8 cellular contexts compared by ENCODE assay signal in the genomic region with DNA sequence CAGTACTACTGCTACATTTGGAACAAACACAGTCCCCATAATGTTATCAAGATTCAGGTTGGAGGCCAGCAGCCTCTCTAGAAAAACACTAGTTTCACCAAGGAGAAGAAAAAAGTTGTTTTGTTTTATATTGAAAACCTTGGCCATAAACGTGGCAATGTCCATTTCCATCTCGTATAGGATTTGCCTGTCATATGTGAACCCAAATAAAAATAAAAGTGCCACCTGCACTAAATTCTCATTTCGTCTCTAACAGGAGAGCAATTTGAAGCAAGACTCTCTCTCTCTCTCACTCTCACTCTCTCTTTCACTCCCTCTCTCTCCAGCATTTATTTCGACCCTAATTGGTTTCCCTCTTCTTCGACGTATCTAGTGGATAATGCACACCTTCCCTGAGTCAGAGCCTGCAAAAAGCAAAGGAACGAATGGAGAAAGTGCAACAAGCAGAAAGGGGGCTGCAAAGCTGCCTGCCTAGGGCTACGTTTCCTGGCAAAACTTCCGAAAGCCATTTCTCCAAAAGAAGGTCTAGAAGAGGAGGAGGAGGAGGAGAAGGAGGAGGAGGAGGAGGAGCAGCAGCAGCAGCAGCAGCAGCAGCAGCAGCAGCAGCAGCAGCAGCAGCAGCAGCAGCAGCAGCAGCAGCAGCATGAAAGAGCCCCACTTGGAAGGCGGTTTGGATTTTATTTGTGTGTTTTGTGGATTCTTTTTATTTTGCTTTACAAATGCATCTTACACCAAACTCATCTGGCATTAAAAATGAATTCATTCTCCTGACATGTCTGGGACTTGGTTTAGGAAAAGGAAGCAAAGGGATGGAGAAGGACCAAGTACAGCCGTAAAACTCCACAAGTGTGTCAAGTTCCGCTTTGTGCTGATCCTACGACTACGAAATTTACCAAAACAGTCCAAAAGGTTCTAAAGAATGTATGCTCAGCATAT. TPM values are rescaled to one million over a fixed set of nuclear protein-coding genes. Genes with fewer than 3 reads are reported as not detected.
DNase-seq lines count a peak whose midpoint lies in the region; ATAC-seq and TF ChIP-seq lines count a peak whose summit lies in the region.

No MANE protein-coding gene starts in this region.

- WGBS in stomach, 5 donors: 35 to 53% (median 41%) methylated on average over 14 of the region's 14 CpGs

- H3K27ac Mint-ChIP-seq in activated B cell treated with CpG ODN at 0.5 μM for 24 hours (peak overlapping the region; percentile 47), T-helper 17 cell (no peak overlapping the region)

- H3K4me3 Mint-ChIP-seq in activated B cell treated with CpG ODN at 0.5 μM for 24 hours: peak overlapping the region; percentile 88
- no peak overlapping the region for H3K4me3 Mint-ChIP-seq in T-helper 17 cell

- H3K4me3 ChIP-seq in iPS-18c (ENCODE audit: insufficient read depth, low read depth, low read length) (peak overlapping the region; percentile 53), stomach (peak overlapping the region; percentile 57 to 71 (median 62))

- H3K36me3 ChIP-seq in stomach: no peaks in the 10 kb centered on the region

- TF ChIP-seq POLR2A in stomach (IDR thresholded peaks at IDR 0.05): no peak

- H3K27me3 ChIP-seq in stomach: peaks cover 0 to 12% (median 0%) of the 10 kb centered on the region in 3 donors

- TF ChIP-seq CTCF in activated B cell treated with CpG ODN at 0.5 μM for 24 hours (IDR thresholded peaks at IDR 0.05): no peak
- no peak for TF ChIP-seq CTCF in stomach (IDR thresholded peaks at IDR 0.05)

- H3K9me3 Mint-ChIP-seq in activated B cell treated with CpG ODN at 0.5 μM for 24 hours: no peaks in the 10 kb centered on the region

- peaks cover 0 to 28% (median 4%) of the 10 kb centered on the region in 4 donors for H3K4me1 ChIP-seq in stomach

- peaks cover 2% of the 10 kb centered on the region for H3K9me3 ChIP-seq in iPS-18c (ENCODE audit: control insufficient read depth, insufficient read depth, low read length)
- no peaks in the 10 kb centered on the region for H3K9me3 ChIP-seq in stomach
- peaks cover 3% of the 10 kb centered on the region for H3K9me3 ChIP-seq in T-helper 17 cell (ENCODE audit: control insufficient read depth, low read length, poor library complexity, severe bottlenecking)

- intact Hi-C loops in activated B cell treated with CpG ODN at 0.5 μM for 24 hours (cut with micrococcal nuclease): loop anchor here (5.0 kb wide), 6 partner anchors 109 to 1066 kb away; partner anchors contain the start of genes TXNL1 and WDR7
- intact Hi-C loops in stomach (cut with DNase I; ENCODE audit: low total_unique reads): loop anchor here (5.0 kb wide), 1 partner anchor 169 kb away; no protein-coding TSS in a partner anchor

- POLR2A ChIA-PET in activated B cell treated with CpG ODN at 0.5 μM for 24 hours (lab: Charles Lee): interaction anchor here (0.6 to 2.0 kb wide), 3 partner anchors 194 to 531 kb away, joined by 3 to 23 read pairs (median 3); no protein-coding TSS in a partner anchor

- ATAC-seq in activated B cell treated with CpG ODN at 0.5 μM for 24 hours (ENCODE audit: low read depth) (no peak), T-helper 17 cell (no peak), HG03520 (IDR thresholded peaks at IDR 0.05; ENCODE audit: unreplicated experiment) (no peak)

- H3K36me3 Mint-ChIP-seq in activated B cell treated with CpG ODN at 0.5 μM for 24 hours (ENCODE audit: low read depth): peaks cover 14% of the 10 kb centered on the region
- H3K36me3 Mint-ChIP-seq in T-helper 17 cell (ENCODE audit: low read depth): peaks cover 3% of the 10 kb centered on the region

- H3K27ac ChIP-seq in stomach: peak overlapping the region in 4 of 5 donors; percentile 75 to 91 (median 88)

- H3K4me1 Mint-ChIP-seq in activated B cell treated with CpG ODN at 0.5 μM for 24 hours (peaks cover 39% of the 10 kb centered on the region), T-helper 17 cell (peaks cover 7% of the 10 kb centered on the region)

- DNase-seq in SHP77 treated with DMSO at 0.1 percent for 48 hours (lab: John Stamatoyannopoulos, UW) (peak; percentile 28), SHP77 (lab: John Stamatoyannopoulos, UW) (no peak), activated B cell treated with CpG ODN at 0.5 μM for 24 hours (no peak), stomach (no peak), NCI-H1436 (lab: John Stamatoyannopoulos, UW) (no peak), T-helper 17 cell (no peak)

- no peak for TF ChIP-seq EP300 in stomach (IDR thresholded peaks at IDR 0.05)

- CTCF ChIA-PET in activated B cell treated with CpG ODN at 0.5 μM for 24 hours (lab: Charles Lee): no interaction called here

- H3K27me3 Mint-ChIP-seq in activated B cell treated with CpG ODN at 0.5 μM for 24 hours (peaks cover 6% of the 10 kb centered on the region), T-helper 17 cell (peaks cover 62% of the 10 kb centered on the region)

RNA-seq across cellular contexts. Expression of gene TCF4, which starts 2.1 kb away (rescaled TPM):
- total RNA-seq in activated B cell treated with CpG ODN at 0.5 μM for 24 hours (230 and 270 TPM in 2 replicates), stomach (100 to 1,000 TPM in 2 of 5 donors, 10 to 100 TPM in 2, 1 to 10 TPM in 1; 7.2 to 187 (median 74.1) TPM), T-helper 17 cell (1 to 10 TPM; 2.9 to 4.8 TPM)
- polyA plus RNA-seq in stomach: 10 to 100 TPM in 2 of 3 donors, 1 to 10 TPM in 1; 5.1 to 22.1 (median 12.7) TPM
